In the genomic region with DNA sequence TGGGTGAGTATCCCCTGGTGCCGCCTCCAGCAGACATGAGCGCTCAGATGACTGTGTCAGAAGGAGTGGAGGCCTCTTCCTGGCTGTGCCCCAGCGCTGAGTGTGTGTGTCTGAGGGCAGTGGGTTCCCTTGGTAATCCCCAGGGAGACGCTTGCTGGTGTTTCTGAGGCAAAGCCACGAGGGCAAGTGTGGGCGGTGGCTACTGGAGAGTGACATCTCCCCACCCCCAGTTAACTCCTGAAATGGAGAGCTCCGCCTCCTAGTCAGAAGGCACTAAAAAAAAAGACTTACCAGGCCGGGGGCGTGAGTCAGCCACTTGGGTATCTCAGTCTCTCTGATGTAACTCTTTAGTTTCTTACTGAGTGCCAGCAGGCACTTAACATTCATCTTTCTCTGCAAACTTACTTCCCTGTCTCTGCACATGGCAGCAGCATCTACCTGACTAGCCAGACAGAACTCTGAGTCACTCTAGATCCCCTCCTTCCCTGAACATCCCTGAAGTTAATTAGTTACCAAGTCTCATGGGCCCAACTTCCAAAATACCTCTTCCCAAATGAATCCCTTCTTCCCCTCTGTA, we compare ENCODE assay signal across 1 cellular context.
TF ChIP-seq lines count a peak whose summit lies in the region.

No MANE protein-coding gene starts in this region.

TF ChIP-seq in GM23338, 12 proteins besides CTCF, POLR2A, EP300 and RAD21 (continued from another document):
- TF ChIP-seq, protein P1, sequence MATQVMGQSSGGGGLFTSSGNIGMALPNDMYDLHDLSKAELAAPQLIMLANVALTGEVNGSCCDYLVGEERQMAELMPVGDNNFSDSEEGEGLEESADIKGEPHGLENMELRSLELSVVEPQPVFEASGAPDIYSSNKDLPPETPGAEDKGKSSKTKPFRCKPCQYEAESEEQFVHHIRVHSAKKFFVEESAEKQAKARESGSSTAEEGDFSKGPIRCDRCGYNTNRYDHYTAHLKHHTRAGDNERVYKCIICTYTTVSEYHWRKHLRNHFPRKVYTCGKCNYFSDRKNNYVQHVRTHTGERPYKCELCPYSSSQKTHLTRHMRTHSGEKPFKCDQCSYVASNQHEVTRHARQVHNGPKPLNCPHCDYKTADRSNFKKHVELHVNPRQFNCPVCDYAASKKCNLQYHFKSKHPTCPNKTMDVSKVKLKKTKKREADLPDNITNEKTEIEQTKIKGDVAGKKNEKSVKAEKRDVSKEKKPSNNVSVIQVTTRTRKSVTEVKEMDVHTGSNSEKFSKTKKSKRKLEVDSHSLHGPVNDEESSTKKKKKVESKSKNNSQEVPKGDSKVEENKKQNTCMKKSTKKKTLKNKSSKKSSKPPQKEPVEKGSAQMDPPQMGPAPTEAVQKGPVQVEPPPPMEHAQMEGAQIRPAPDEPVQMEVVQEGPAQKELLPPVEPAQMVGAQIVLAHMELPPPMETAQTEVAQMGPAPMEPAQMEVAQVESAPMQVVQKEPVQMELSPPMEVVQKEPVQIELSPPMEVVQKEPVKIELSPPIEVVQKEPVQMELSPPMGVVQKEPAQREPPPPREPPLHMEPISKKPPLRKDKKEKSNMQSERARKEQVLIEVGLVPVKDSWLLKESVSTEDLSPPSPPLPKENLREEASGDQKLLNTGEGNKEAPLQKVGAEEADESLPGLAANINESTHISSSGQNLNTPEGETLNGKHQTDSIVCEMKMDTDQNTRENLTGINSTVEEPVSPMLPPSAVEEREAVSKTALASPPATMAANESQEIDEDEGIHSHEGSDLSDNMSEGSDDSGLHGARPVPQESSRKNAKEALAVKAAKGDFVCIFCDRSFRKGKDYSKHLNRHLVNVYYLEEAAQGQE (IDR thresholded peaks at IDR 0.05; ENCODE audit: unreplicated experiment) = no peak
- TF ChIP-seq JUNB (IDR thresholded peaks at IDR 0.05; ENCODE audit: unreplicated experiment) (no peak), CREB1 (CRISPR knock-in tag; IDR thresholded peaks at IDR 0.05; ENCODE audit: low read depth) (no peak), ZNF114 (CRISPR knock-in tag; IDR thresholded peaks at IDR 0.05) (no peak), ZNF331 (CRISPR knock-in tag; IDR thresholded peaks at IDR 0.05; ENCODE audit: low read depth) (no peak; the same call in 1 of the 2 replicates)
- TF ChIP-seq, protein P2, sequence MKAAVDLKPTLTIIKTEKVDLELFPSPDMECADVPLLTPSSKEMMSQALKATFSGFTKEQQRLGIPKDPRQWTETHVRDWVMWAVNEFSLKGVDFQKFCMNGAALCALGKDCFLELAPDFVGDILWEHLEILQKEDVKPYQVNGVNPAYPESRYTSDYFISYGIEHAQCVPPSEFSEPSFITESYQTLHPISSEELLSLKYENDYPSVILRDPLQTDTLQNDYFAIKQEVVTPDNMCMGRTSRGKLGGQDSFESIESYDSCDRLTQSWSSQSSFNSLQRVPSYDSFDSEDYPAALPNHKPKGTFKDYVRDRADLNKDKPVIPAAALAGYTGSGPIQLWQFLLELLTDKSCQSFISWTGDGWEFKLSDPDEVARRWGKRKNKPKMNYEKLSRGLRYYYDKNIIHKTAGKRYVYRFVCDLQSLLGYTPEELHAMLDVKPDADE (IDR thresholded peaks at IDR 0.05) = no peak
TF ChIP-seq in GM23338: peak in this region for 0.
